8 cellular contexts compared by ENCODE assay signal in genomic region chr1:66932291-66932690, GRCh38. TPM values are rescaled to one million over a fixed set of nuclear protein-coding genes. Genes with fewer than 3 reads are reported as not detected.
A peak's percentile ranks its signal among the peaks of the same experiment; 100 is the strongest.
DNase-seq lines count a peak whose midpoint lies in the region; TF ChIP-seq lines count a peak whose summit lies in the region.

No MANE protein-coding gene starts in this region.

- no peak for TF ChIP-seq CTCF in HFFc6 (IDR thresholded peaks at IDR 0.05)

- H3K9ac ChIP-seq in BLaER1 = no peak overlapping the region
- H3K9ac ChIP-seq in mucosa of stomach (ENCODE audit: low read length) = peak overlapping the region; percentile 45

- H3K27me3 ChIP-seq in BLaER1 = no peaks in the 10 kb centered on the region
- H3K27me3 ChIP-seq in mucosa of stomach (ENCODE audit: control insufficient read depth, insufficient read depth, low read length) = no peaks in the 10 kb centered on the region

- H3K36me3 Mint-ChIP-seq in HFFc6 (ENCODE audit: low read depth) = peaks cover 22% of the 10 kb centered on the region
- H3K36me3 Mint-ChIP-seq in activated naive CD8-positive, alpha-beta T cell treated with anti-CD3 and anti-CD28 coated beads for 36 hours = peaks cover 38% of the 10 kb centered on the region

- H3K4me3 ChIP-seq in BLaER1 (no peak overlapping the region), mucosa of stomach (ENCODE audit: low read length) (no peak overlapping the region)

- H3K27me3 Mint-ChIP-seq in HFFc6 (ENCODE audit: insufficient read depth) = peaks cover 2% of the 10 kb centered on the region; the same call in 1 of the 2 replicates
- no peaks in the 10 kb centered on the region for H3K27me3 Mint-ChIP-seq in activated naive CD8-positive, alpha-beta T cell treated with anti-CD3 and anti-CD28 coated beads for 36 hours

- H3K4me2 ChIP-seq in BLaER1 = peak overlapping the region; percentile 85

- H3K9me3 ChIP-seq in BLaER1 (no peaks in the 10 kb centered on the region), mucosa of stomach (ENCODE audit: control insufficient read depth, low read length) (no peaks in the 10 kb centered on the region)

- H3K4me1 ChIP-seq in BLaER1 (peaks cover 45% of the 10 kb centered on the region), mucosa of stomach (ENCODE audit: control insufficient read depth, insufficient read depth, low read length) (peaks cover 11% of the 10 kb centered on the region)

- no peaks in the 10 kb centered on the region for H3K9me3 Mint-ChIP-seq in HFFc6
- H3K9me3 Mint-ChIP-seq in activated naive CD8-positive, alpha-beta T cell treated with anti-CD3 and anti-CD28 coated beads for 36 hours = peaks cover 2% of the 10 kb centered on the region

- peak overlapping the region; percentile 91 for H3K4me3 Mint-ChIP-seq in HFFc6
- peak overlapping the region; percentile 66 for H3K4me3 Mint-ChIP-seq in activated naive CD8-positive, alpha-beta T cell treated with anti-CD3 and anti-CD28 coated beads for 36 hours

- no peak overlapping the region for H3K27ac ChIP-seq in BLaER1

- DNase-seq in HFFc6 (no peak), NCI-H2081 treated with DMSO at 0.1 percent for 48 hours (lab: John Stamatoyannopoulos, UW) (no peak), NCI-H1694 treated with DMSO at 0.1 percent for 48 hours (lab: John Stamatoyannopoulos, UW) (no peak), cerebellum (ENCODE audit: low spot score) (no peak)
- no peak for DNase-seq in activated naive CD8-positive, alpha-beta T cell treated with anti-CD3 and anti-CD28 coated beads for 36 hours
- DNase-seq in activated CD4-positive, CD25-positive, alpha-beta regulatory T cell (lab: John Stamatoyannopoulos, UW) = no peak

- H3K36me3 ChIP-seq in BLaER1 (0 out of 2 replicates have a peak, but pooled peaks cover 7% of the 10 kb centered on the region), mucosa of stomach (ENCODE audit: control insufficient read depth, insufficient read depth, low read length) (no peaks in the 10 kb centered on the region)

- H3K4me1 Mint-ChIP-seq in HFFc6 (ENCODE audit: low read depth) = peaks cover 82% of the 10 kb centered on the region
- H3K4me1 Mint-ChIP-seq in activated naive CD8-positive, alpha-beta T cell treated with anti-CD3 and anti-CD28 coated beads for 36 hours = peaks cover 53% of the 10 kb centered on the region

- peak overlapping the region; percentile 65 for H3K27ac Mint-ChIP-seq in HFFc6
- peak overlapping the region; percentile 59 for H3K27ac Mint-ChIP-seq in activated naive CD8-positive, alpha-beta T cell treated with anti-CD3 and anti-CD28 coated beads for 36 hours

- H4K20me1 ChIP-seq in BLaER1 = peaks cover 85% of the 10 kb centered on the region

RNA-seq across cellular contexts. Expression of gene MIER1, which starts 7.5 kb away (rescaled TPM):
- total RNA-seq in HFFc6 (2021; fragmentation: NEBNext Ultra II Directional; extraction: Animal tissue kit (Norgen Biotek cat#: 25700)) = 10 to 100 TPM; 28.0 to 37.5 (median 33.7) TPM
- 10 to 100 TPM; 52.8 to 52.9 TPM for total RNA-seq in activated naive CD8-positive, alpha-beta T cell treated with anti-CD3 and anti-CD28 coated beads for 36 hours
- total RNA-seq in cerebellum = 30.2 TPM

RNA-seq across cellular contexts. Expression of gene DNAI4, which starts 7.6 kb away (rescaled TPM):
- 1 to 10 TPM; 1.3 to 4.3 (median 3.4) TPM for total RNA-seq in HFFc6 (2021; fragmentation: NEBNext Ultra II Directional; extraction: Animal tissue kit (Norgen Biotek cat#: 25700))
- total RNA-seq in activated naive CD8-positive, alpha-beta T cell treated with anti-CD3 and anti-CD28 coated beads for 36 hours = 1 to 10 TPM; 1.2 to 1.4 TPM
- total RNA-seq in cerebellum = 28.9 TPM
